ENCODE assay signal across 8 cellular contexts in genomic region chr16:48542020-48542473, GRCh38.
DNase-seq lines count a peak whose midpoint lies in the region; ATAC-seq and TF ChIP-seq lines count a peak whose summit lies in the region.

No MANE protein-coding gene starts in this region.

- no peak overlapping the region for H3K27ac Mint-ChIP-seq in natural killer cell treated with Interleukin-12 subunit alpha and Interleukin-12 subunit beta and Interleukin-15 and Interleukin-18, amount 100 ng/mL, for 72 hours

- peak; percentile 76 for DNase-seq in CD1c-positive myeloid dendritic cell (ENCODE audit: extremely low spot score)
- peak; percentile 73 for DNase-seq in H7
- DNase-seq in UCSD-AML1 (lab: John Stamatoyannopoulos, UW; ENCODE audit: unreplicated experiment) = peak; percentile 62
- DNase-seq in esophagus squamous epithelium (lab: John Stamatoyannopoulos, UW) = no peak
- no peak for DNase-seq in natural killer cell treated with Interleukin-12 subunit alpha and Interleukin-12 subunit beta and Interleukin-15 and Interleukin-18, amount 100 ng/mL, for 72 hours (ENCODE audit: low spot score)
- DNase-seq in DMS79 treated with DMSO at 0.1 percent for 48 hours (lab: John Stamatoyannopoulos, UW) = no peak
- no peak for DNase-seq in NCI-H524 treated with DMSO at 0.1 percent for 48 hours (lab: John Stamatoyannopoulos, UW)
- DNase-seq in NCI-H2029 (lab: John Stamatoyannopoulos, UW) = no peak

- no peaks in the 10 kb centered on the region for H3K9me3 ChIP-seq in esophagus squamous epithelium

- peaks cover 10 to 47% of the 10 kb centered on the region in 2 donors for H3K4me1 Mint-ChIP-seq in natural killer cell treated with Interleukin-12 subunit alpha and Interleukin-12 subunit beta and Interleukin-15 and Interleukin-18, amount 100 ng/mL, for 72 hours (ENCODE audit: low read depth in 2 of 2)

- peaks cover 11% of the 10 kb centered on the region for H3K36me3 ChIP-seq in H7 (replicated peaks; ENCODE audit: control insufficient read depth, insufficient read depth, low read length)
- H3K36me3 ChIP-seq in esophagus squamous epithelium = peaks cover 14 to 81% (median 15%) of the 10 kb centered on the region in 3 donors

- H3K9me3 Mint-ChIP-seq in natural killer cell treated with Interleukin-12 subunit alpha and Interleukin-12 subunit beta and Interleukin-15 and Interleukin-18, amount 100 ng/mL, for 72 hours = no peaks in the 10 kb centered on the region

- WGBS in esophagus squamous epithelium, 2 donors = 16 to 37% methylated on average over 6 to 10 of the region's 15 CpGs

- no peaks in the 10 kb centered on the region for H3K27me3 Mint-ChIP-seq in natural killer cell treated with Interleukin-12 subunit alpha and Interleukin-12 subunit beta and Interleukin-15 and Interleukin-18, amount 100 ng/mL, for 72 hours

- TF ChIP-seq CTCF in esophagus squamous epithelium (IDR thresholded peaks at IDR 0.05) = peak in 5 of 6 experiments; percentile 27 to 54 (median 49)

- H3K27ac ChIP-seq in esophagus squamous epithelium = peak overlapping the region; percentile 14 to 40 (median 26)

- peaks cover 16 to 60% (median 24%) of the 10 kb centered on the region in 3 donors for H3K4me1 ChIP-seq in esophagus squamous epithelium

- no peak overlapping the region for H3K4me3 Mint-ChIP-seq in natural killer cell treated with Interleukin-12 subunit alpha and Interleukin-12 subunit beta and Interleukin-15 and Interleukin-18, amount 100 ng/mL, for 72 hours

- H3K36me3 Mint-ChIP-seq in natural killer cell treated with Interleukin-12 subunit alpha and Interleukin-12 subunit beta and Interleukin-15 and Interleukin-18, amount 100 ng/mL, for 72 hours = peaks cover 6% of the 10 kb centered on the region

- peak; percentile 36 to 37 for ATAC-seq in natural killer cell treated with Interleukin-12 subunit alpha and Interleukin-12 subunit beta and Interleukin-15 and Interleukin-18, amount 100 ng/mL, for 72 hours

- TF ChIP-seq POLR2A in esophagus squamous epithelium (IDR thresholded peaks at IDR 0.05) = no peak

- intact Hi-C loops in esophagus squamous epithelium (cut with DNase I) = no loop called here

- no peak overlapping the region for H3K4me3 ChIP-seq in H7 (ENCODE audit: insufficient read depth, low read depth, low read length)
- H3K4me3 ChIP-seq in esophagus squamous epithelium = no peak overlapping the region

- H3K27me3 ChIP-seq in H7 (ENCODE audit: control insufficient read depth, insufficient read depth, low read length) (no peaks in the 10 kb centered on the region), esophagus squamous epithelium (no peaks in the 10 kb centered on the region)

Comparison
In these comparisons a context has a peak if more than half of its experiments do, and no peak if none do; other contexts are left out.
1. DNase-seq: peak in CD1c-positive myeloid dendritic cell (single experiment), H7 (single experiment) and UCSD-AML1 (single experiment); none in esophagus squamous epithelium (single experiment), natural killer cell treated with Interleukin-12 subunit alpha and Interleukin-12 subunit beta and Interleukin-15 and Interleukin-18, amount 100 ng/mL, for 72 hours (single experiment), DMS79 treated with DMSO at 0.1 percent for 48 hours (single experiment), NCI-H524 treated with DMSO at 0.1 percent for 48 hours (single experiment) and NCI-H2029 (single experiment).